Comparison of ENCODE assay signal across 8 cellular contexts in the genomic region with DNA sequence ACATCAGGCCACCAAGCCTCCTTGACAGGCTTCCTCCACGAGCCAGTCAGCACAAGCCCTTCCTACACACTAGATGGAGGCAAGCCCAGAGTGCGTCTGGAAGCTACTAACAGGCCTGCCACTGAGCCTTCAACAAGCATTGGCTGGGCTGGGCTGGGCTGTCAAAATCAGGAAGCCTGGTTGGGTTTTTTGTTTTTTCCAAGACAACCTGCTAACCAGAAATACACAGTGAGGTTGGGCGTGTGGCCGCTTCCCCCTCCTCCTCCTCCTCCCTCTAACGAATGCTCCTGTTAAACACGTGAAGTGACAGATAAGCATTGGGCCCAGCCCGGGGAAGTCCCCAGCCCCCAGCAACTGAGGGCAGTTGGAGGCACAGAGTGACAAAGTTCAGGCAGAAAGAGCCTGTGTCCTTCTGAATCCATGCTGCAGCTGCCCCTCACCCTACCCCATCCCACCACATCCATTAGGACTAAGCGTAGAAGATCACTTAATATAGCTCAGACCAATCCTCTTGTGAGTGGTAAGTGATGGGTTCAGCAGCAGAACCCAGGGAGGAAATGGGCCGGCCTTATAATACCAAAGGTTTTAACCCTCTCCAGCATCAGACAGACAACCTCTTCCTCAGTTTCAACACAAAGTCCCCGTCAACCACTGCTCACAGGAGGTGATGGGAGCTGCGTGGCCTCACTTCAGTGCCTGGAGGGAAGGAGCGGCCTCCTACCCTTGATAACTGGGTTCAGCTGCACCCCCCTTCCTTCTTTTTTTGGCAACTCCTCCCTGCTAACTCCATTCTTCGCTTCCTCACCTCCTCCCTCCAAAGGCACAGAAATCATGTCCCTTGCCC. TPM values are rescaled to one million over a fixed set of nuclear protein-coding genes. Genes with fewer than 3 reads are reported as not detected.
DNase-seq lines count a peak whose midpoint lies in the region; ATAC-seq, FAIRE-seq and TF ChIP-seq lines count a peak whose summit lies in the region.

No MANE protein-coding gene starts in this region.

- no peak for TF ChIP-seq CTCF in RWPE2 (IDR thresholded peaks at IDR 0.05; ENCODE audit: poor library complexity, severe bottlenecking)

- H3K27me3 ChIP-seq in RWPE2 (ENCODE audit: insufficient read depth, poor library complexity, severe bottlenecking) (peaks cover 52% of the 10 kb centered on the region), right cardiac atrium (ENCODE audit: control insufficient read depth, insufficient read depth) (no peaks in the 10 kb centered on the region), skeletal muscle tissue (ENCODE audit: control insufficient read depth in 3 of 3, insufficient read depth in 3 of 3, low read length in 3 of 3) (no peaks in the 10 kb centered on the region)

- TF ChIP-seq POLR2A in H54 (IDR thresholded peaks at IDR 0.05; ENCODE audit: low read depth, low read length) = no peak

- intact Hi-C loops in right cardiac atrium (cut with DNase I) = no loop called here

- DNase-seq in RWPE2 (ENCODE audit: low spot score) (no peak), right cardiac atrium (peak; percentile 85 to 93 (median 91)), H54 (ENCODE audit: insufficient read length, low spot score) (no peak), NCI-H2227 (lab: John Stamatoyannopoulos, UW; ENCODE audit: unreplicated experiment) (no peak)
- peak; percentile 69 for DNase-seq in activated naive CD4-positive, alpha-beta T cell treated with anti-CD3 and anti-CD28 coated beads, Interleukin-2, amount 50 U/mL, for 16 hours

- no peaks in the 10 kb centered on the region for H3K36me3 ChIP-seq in RWPE2 (ENCODE audit: low read depth)
- H3K36me3 ChIP-seq in skeletal muscle tissue (ENCODE audit: control insufficient read depth in 3 of 3, insufficient read depth in 3 of 3, low read length in 3 of 3) = peaks cover 0 to 5% (median 4%) of the 10 kb centered on the region in 3 donors

- H3K27ac ChIP-seq in RWPE2 (ENCODE audit: poor library complexity, severe bottlenecking) = no peak overlapping the region
- peak overlapping the region; percentile 83 for H3K27ac ChIP-seq in right cardiac atrium (ENCODE audit: low read length)
- H3K27ac ChIP-seq in skeletal muscle tissue (ENCODE audit: low read depth, low read length) = peak overlapping the region; percentile 90

- 11% methylated on average over 13 of the region's 13 CpGs for WGBS in right cardiac atrium

- FAIRE-seq in H54 (lab: Jason Lieb, UNC) = no peak

- no peaks in the 10 kb centered on the region for H3K9me3 ChIP-seq in RWPE2 (ENCODE audit: severe bottlenecking)
- no peaks in the 10 kb centered on the region for H3K9me3 ChIP-seq in right cardiac atrium (ENCODE audit: control insufficient read depth, low read length)
- no peaks in the 10 kb centered on the region for H3K9me3 ChIP-seq in skeletal muscle tissue (ENCODE audit: control insufficient read depth in 3 of 3, low read length in 3 of 3)

- H3K4me3 ChIP-seq in RWPE2 (ENCODE audit: severe bottlenecking) (no peak overlapping the region), right cardiac atrium (ENCODE audit: low read length) (peak overlapping the region; percentile 36), skeletal muscle tissue (ENCODE audit: low read length in 3 of 3) (peak overlapping the region; percentile 45 to 67 (median 52))

- ATAC-seq in GM18519 (IDR thresholded peaks at IDR 0.05; ENCODE audit: low FRiP score, unreplicated experiment) (peak; percentile 42), HG03108 (IDR thresholded peaks at IDR 0.05; ENCODE audit: unreplicated experiment) (peak; percentile 39), RWPE2 (ENCODE audit: low read depth) (peak; percentile 56), right cardiac atrium (peak; percentile 93 to 95)

- peak overlapping the region; percentile 72 to 86 (median 73) for H3K9ac ChIP-seq in skeletal muscle tissue (ENCODE audit: low read depth in 1 of 3, low read length in 3 of 3)

- no peaks in the 10 kb centered on the region for H3K4me1 ChIP-seq in RWPE2 (ENCODE audit: insufficient read depth, poor library complexity, severe bottlenecking)
- peaks cover 8% of the 10 kb centered on the region for H3K4me1 ChIP-seq in right cardiac atrium (ENCODE audit: control insufficient read depth, insufficient read depth, low read length)
- H3K4me1 ChIP-seq in skeletal muscle tissue (ENCODE audit: control insufficient read depth in 3 of 3, insufficient read depth in 3 of 3, low read length in 3 of 3) = peaks cover 22 to 36% (median 31%) of the 10 kb centered on the region in 3 donors

RNA-seq across cellular contexts. Expression of a gene that starts 1.1 kb away (rescaled TPM):
- total RNA-seq in right cardiac atrium = 10 to 100 TPM in 1 of 4 donors, 1 to 10 TPM in 3; 6.8 to 13.3 (median 8.3) TPM
- polyA plus RNA-seq in right cardiac atrium = 2.8 TPM
- 3.1 TPM for total RNA-seq in skeletal muscle tissue

Comparison
In these comparisons a context has a peak if more than half of its experiments do, and no peak if none do; other contexts are left out.
1. ATAC-seq: peak in every context shown above with its lines; median percentile 94 in right cardiac atrium; 56 in RWPE2; 42 in GM18519; 39 in HG03108.
2. DNase-seq: peak in activated naive CD4-positive, alpha-beta T cell treated with anti-CD3 and anti-CD28 coated beads, Interleukin-2, amount 50 U/mL, for 16 hours (single experiment) and right cardiac atrium (3 of 3); none in RWPE2 (single experiment), H54 (single experiment) and NCI-H2227 (single experiment).